ENCODE assay signal across 9 cellular contexts in the genomic region with DNA sequence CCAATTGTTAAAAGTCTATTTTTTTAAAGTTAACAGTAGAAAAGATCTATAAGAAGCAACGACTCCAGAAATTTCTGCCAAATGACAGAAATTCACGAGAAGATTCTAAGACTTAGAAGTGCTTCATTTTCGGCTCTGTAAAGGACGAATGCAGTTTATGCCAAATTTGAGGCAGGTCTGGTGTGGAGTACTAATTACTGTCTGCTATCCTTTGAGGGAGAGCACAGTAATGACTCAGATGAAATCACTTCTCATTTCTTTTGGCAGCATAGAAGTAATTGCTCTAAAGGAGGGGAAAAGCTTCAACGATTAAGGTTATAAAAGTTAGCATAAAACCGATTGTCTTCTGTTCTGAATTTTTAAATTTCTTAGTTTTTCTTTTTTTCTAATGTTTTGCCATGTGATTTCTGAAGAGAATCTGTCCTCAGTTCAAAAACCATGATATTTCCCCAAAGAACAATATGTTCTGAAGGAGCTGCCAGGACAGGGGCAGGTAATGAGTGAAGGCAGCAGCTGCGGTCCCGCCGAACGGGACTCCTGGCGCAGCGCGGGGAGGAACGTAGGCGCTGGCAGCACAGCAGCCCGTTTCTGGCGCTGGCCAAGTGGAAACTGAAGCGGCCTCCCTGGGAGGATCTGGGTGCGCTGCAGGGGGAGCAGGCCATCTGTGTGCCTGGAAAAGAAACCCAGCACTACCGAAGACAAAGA. TPM values are rescaled to one million over a fixed set of nuclear protein-coding genes. Genes with fewer than 3 reads are reported as not detected.
DNase-seq lines count a peak whose midpoint lies in the region; ATAC-seq and TF ChIP-seq lines count a peak whose summit lies in the region.
"Had no signal": no experiment of that assay in that cellular context is flagged by ENCODE, and none has a peak within 500 bp of the region (broad histone marks: within the 10 kb centered on the region; RNA-seq: fewer than 3 reads in every experiment).

No MANE protein-coding gene starts in this region.

- H3K27ac ChIP-seq in A673 (ENCODE audit: low read depth, low read length, poor library complexity, severe bottlenecking) (no peak overlapping the region), upper lobe of right lung (no peak overlapping the region)
- H3K27ac ChIP-seq: neutrophil had no signal

- no peak for TF ChIP-seq CTCF in A673 (conservative IDR thresholded peaks at IDR 0.05; ENCODE audit: low read depth, low read length)
- no peak for TF ChIP-seq CTCF in NB4 (IDR thresholded peaks at IDR 0.05; ENCODE audit: low read depth, low read length)
- TF ChIP-seq CTCF in astrocyte of the spinal cord (IDR thresholded peaks at IDR 0.05; ENCODE audit: low read depth, low read length): no peak
- no peak for TF ChIP-seq CTCF in upper lobe of right lung (IDR thresholded peaks at IDR 0.05)

- H3K27me3 ChIP-seq in A673 (replicated peaks; ENCODE audit: insufficient read depth, low read depth, low read length, poor library complexity) (peaks cover 6% of the 10 kb centered on the region), upper lobe of right lung (peaks cover 4% of the 10 kb centered on the region)

- no peak overlapping the region for H3K4me3 ChIP-seq in A673 (ENCODE audit: low read depth, low read length, poor library complexity, severe bottlenecking)
- no peak overlapping the region for H3K4me3 ChIP-seq in NB4 (ENCODE audit: low read depth, low read length)
- peak overlapping the region; percentile 30 for H3K4me3 ChIP-seq in astrocyte of the spinal cord (ENCODE audit: low read depth, low read length)
- H3K4me3 ChIP-seq in upper lobe of right lung: no peak overlapping the region

- BruUV-seq in A673 (replicated peaks; lab: Mats Ljungman, UMichigan): no TSS peak

- no peak for TF ChIP-seq POLR2A in NB4 (IDR thresholded peaks at IDR 0.05; ENCODE audit: extremely low read depth, insufficient read length)

- no peaks in the 10 kb centered on the region for H3K36me3 ChIP-seq in A673 (ENCODE audit: insufficient read depth, low read length, poor library complexity, severe bottlenecking)
- no peaks in the 10 kb centered on the region for H3K36me3 ChIP-seq in upper lobe of right lung
- H3K36me3 ChIP-seq: neutrophil had no signal

- peak; percentile 37 for ATAC-seq in upper lobe of right lung
- no peak for ATAC-seq in HG03196 (IDR thresholded peaks at IDR 0.05; ENCODE audit: unreplicated experiment)
- no peak for ATAC-seq in GM18873 (IDR thresholded peaks at IDR 0.05; ENCODE audit: low FRiP score, unreplicated experiment)

- in situ Hi-C loops in astrocyte of the spinal cord (cut with HindIII; ENCODE audit: low sequenced_read_pairs): no loop called here

- peak; percentile 25 for DNase-seq in A673 (ENCODE audit: low spot score)
- DNase-seq in NB4 (ENCODE audit: low read depth): peak; percentile 30
- DNase-seq in astrocyte of the spinal cord (ENCODE audit: low read depth, low spot score): peak; percentile 36
- peak; percentile 9 for DNase-seq in kidney tubule cell (ENCODE audit: low spot score)
- no peak for DNase-seq in upper lobe of right lung
- no peak for DNase-seq in HUDEP-2 (lab: John Stamatoyannopoulos, UW; ENCODE audit: unreplicated experiment in 76 of 76)

- intact Hi-C loops in A673 (cut with micrococcal nuclease; ENCODE audit: unreplicated experiment): no loop called here
- intact Hi-C loops in upper lobe of right lung (cut with DNase I): no loop called here

- H3K4me1 ChIP-seq in A673 (ENCODE audit: insufficient read depth, low read length, poor library complexity, severe bottlenecking): no peaks in the 10 kb centered on the region
- H3K4me1 ChIP-seq in upper lobe of right lung: peaks cover 3% of the 10 kb centered on the region

- CTCF ChIA-PET in A673 (lab: Charles Lee): interaction anchor here (0.6 kb wide), 1 partner anchor 159 kb away, joined by 4 read pairs; no protein-coding TSS in a partner anchor

- H3K9me3 ChIP-seq in A673 (ENCODE audit: low read depth, low read length, poor library complexity, severe bottlenecking): no peaks in the 10 kb centered on the region
- no peaks in the 10 kb centered on the region for H3K9me3 ChIP-seq in upper lobe of right lung
- H3K9me3 ChIP-seq: neutrophil had no signal

- POLR2A ChIA-PET in A673 (lab: Charles Lee; ENCODE audit: low non-redundant PET): no interaction called here

RNA-seq across cellular contexts. Expression of a gene that starts 11.5 kb away (rescaled TPM):
- not detected in 2 replicates for total RNA-seq in A673 (2021)
- total RNA-seq in upper lobe of right lung: not detected

RNA-seq across cellular contexts. Expression of a gene that starts 22.4 kb away (rescaled TPM):
- 56.3 and 64.3 TPM in 2 replicates for total RNA-seq in A673 (2021)
- total RNA-seq in upper lobe of right lung: 0.38 TPM

Comparison
In these comparisons a context has a peak if more than half of its experiments do, and no peak if none do; other contexts are left out.
1. DNase-seq: peak in A673 (single experiment), NB4 (single experiment), astrocyte of the spinal cord (single experiment) and kidney tubule cell (single experiment); none in upper lobe of right lung (single experiment) and HUDEP-2 (0 of 76).
2. RNA of a gene that starts 22.4 kb away (total RNA-seq): 56.3 to 64.3 TPM in A673; 0.38 TPM in upper lobe of right lung (single experiment); every median in the first group is over 10 times any median in the second.